25 cellular contexts compared by ENCODE assay signal in genomic region chr19:979318-979741, GRCh38. TPM values are rescaled to one million over a fixed set of nuclear protein-coding genes. Genes with fewer than 3 reads are reported as not detected.
DNase-seq lines count a peak whose midpoint lies in the region; ATAC-seq, FAIRE-seq and TF ChIP-seq lines count a peak whose summit lies in the region.
"Had no signal": no experiment of that assay in that cellular context is flagged by ENCODE, and none has a peak within 500 bp of the region (broad histone marks: within the 10 kb centered on the region; RNA-seq: fewer than 3 reads in every experiment).

No MANE protein-coding gene starts in this region.

- no peak for DNase-seq in GM23338 (ENCODE audit: low spot score)
- DNase-seq in H1 (ENCODE audit: low read depth in 1 of 2, low spot score in 2 of 2), result no peak
- DNase-seq in neuronal stem cell (ENCODE audit: low spot score), result no peak
- DNase-seq in T-helper 9 cell, result no peak
- DNase-seq: activated CD4-positive, CD25-positive, alpha-beta regulatory T cell; activated CD8-positive, alpha-beta T cell treated with anti-CD3 and anti-CD28 coated beads, Interleukin-2, amount 10 ng/mL, durations not matched to agents 7 days and 5 days; activated naive CD4-positive, alpha-beta T cell treated with Interleukin-2 at 50 U/mL for 16 hours; activated T-cell treated with anti-CD3 and anti-CD28 coated beads, Interleukin-2, amount 50 U/mL, for 24 hours; cerebellar nuclear complex; DND-41; effector memory CD4-positive, alpha-beta T cell; NCI-H1092 treated with DMSO at 0.1 percent for 48 hours; NCI-H2029 treated with DMSO at 0.1 percent for 48 hours; NCI-H446 treated with DMSO at 0.1 percent for 48 hours; NK-92 treated with Interleukin-12 subunit alpha and Interleukin-12 subunit beta, amount 100 ng/mL, for 24 hours; stimulated activated naive CD4-positive, alpha-beta T cell treated with Interleukin-2 at 50 U/mL for 16 hours; thyroid gland had no signal

- H3K9ac ChIP-seq in H1 (replicated peaks in 1 of 4; ENCODE audit: extremely low read depth in 1 of 4, low read depth in 3 of 4, low read length in 3 of 4), result no peak overlapping the region; a peak in 1 of 7 replicates
- peak overlapping the region; percentile 56 for H3K9ac ChIP-seq in neuronal stem cell (ENCODE audit: low read depth, low read length, poor library complexity)
- H3K9ac ChIP-seq: parathyroid adenoma had no signal

- no peak overlapping the region for H2BK20ac ChIP-seq in H1 (ENCODE audit: low read length)

- FAIRE-seq in H1 (lab: Jason Lieb, UNC), result no peak

- H2BK12ac ChIP-seq in H1 (ENCODE audit: low read depth, low read length), result no peak overlapping the region
- H2BK12ac ChIP-seq in neuronal stem cell (ENCODE audit: low read length), result peak overlapping the region; percentile 48

- H3K23me2 ChIP-seq in H1 (ENCODE audit: low read depth, low read length), result no peaks in the 10 kb centered on the region

- H3K56ac ChIP-seq in H1 (replicated peaks; ENCODE audit: insufficient read length, low read depth, low read length), result no peak overlapping the region

- H3K4me2 ChIP-seq in GM23338 (no peak overlapping the region), H1 (ENCODE audit: insufficient read depth in 1 of 2, low read depth in 2 of 2, low read length in 2 of 2) (no peak overlapping the region), neuronal stem cell (ENCODE audit: insufficient read depth, low read length, poor library complexity, severe bottlenecking) (no peak overlapping the region)

- no peak for TF ChIP-seq RAD21 in H1 (IDR thresholded peaks at IDR 0.05 in 1 of 2, conservative IDR thresholded peaks at IDR 0.05 in 1 of 2; ENCODE audit: low read depth in 2 of 2, low read length in 2 of 2)

- peaks cover 22% of the 10 kb centered on the region for H3F3A ChIP-seq in GM23338 (replicated peaks; ENCODE audit: low read depth)

- H4K91ac ChIP-seq in H1 (replicated peaks; ENCODE audit: insufficient read length, low read length), result peak overlapping the region; percentile 17
- H4K91ac ChIP-seq in neuronal stem cell (ENCODE audit: low read depth, low read length, poor library complexity), result no peak overlapping the region

- H2BK15ac ChIP-seq in H1 (ENCODE audit: low read length) (0 out of 2 replicates have a peak overlapping the region, but pooled peaks have one; percentile 61), neuronal stem cell (ENCODE audit: low read length) (no peak overlapping the region)

- peaks cover 13% of the 10 kb centered on the region; the same call in 2 of the 3 replicates for H3K4me1 Mint-ChIP-seq in GM23338

- H3K27ac ChIP-seq in GM23338 (ENCODE audit: low read depth), result no peak overlapping the region
- no peak overlapping the region; the same call in 1 of the 2 replicates for H3K27ac ChIP-seq in H1 (ENCODE audit: low read depth, low read length)
- H3K27ac ChIP-seq in neuronal stem cell (replicated peaks; ENCODE audit: low read length), result peak overlapping the region; percentile 67
- H3K27ac ChIP-seq: parathyroid adenoma, SK-N-MC, thyroid gland had no signal

- CTCF ChIA-PET in H1 (lab: Charles Lee; ENCODE audit: partially characterized antibody), result interaction anchor here (1.8 to 7.3 kb wide), 3 partner anchors 9 to 56 kb away, joined by 5 to 113 read pairs (median 62); no protein-coding TSS in a partner anchor

- H3K4ac ChIP-seq in H1 (replicated peaks; ENCODE audit: insufficient read length, low read depth, low read length) (peak overlapping the region; percentile 74), neuronal stem cell (ENCODE audit: low read length) (peak overlapping the region; percentile 8)

- peaks cover 10% of the 10 kb centered on the region; the same call in 1 of the 2 replicates for H3K4me1 ChIP-seq in GM23338 (ENCODE audit: insufficient read depth)
- peaks cover 0 to 14% (median 11%) of the 10 kb centered on the region in 4 experiments; a peak in 5 of 7 replicates for H3K4me1 ChIP-seq in H1 (replicated peaks in 1 of 4; ENCODE audit: control insufficient read depth in 3 of 4, insufficient read depth in 4 of 4, low read length in 3 of 4)
- H3K4me1 ChIP-seq in neuronal stem cell (ENCODE audit: control insufficient read depth in 2 of 2, insufficient read depth in 1 of 2, low read depth in 1 of 2, low read length in 2 of 2), result peaks cover 16 to 20% of the 10 kb centered on the region in 2 donors
- H3K4me1 ChIP-seq: parathyroid adenoma had no signal

- H3K79me2 ChIP-seq in GM23338 (replicated peaks; ENCODE audit: insufficient read depth) (no peaks in the 10 kb centered on the region), H1 (ENCODE audit: control insufficient read depth in 1 of 2, insufficient read depth in 2 of 2, low read length in 2 of 2) (no peaks in the 10 kb centered on the region)
- H3K79me2 ChIP-seq: parathyroid adenoma had no signal

- H3K9me3 ChIP-seq in H1 (ENCODE audit: insufficient read depth in 2 of 2, low read depth in 1 of 2, low read length in 1 of 2) (no peaks in the 10 kb centered on the region), neuronal stem cell (replicated peaks in 1 of 2; ENCODE audit: control insufficient read depth in 2 of 2, insufficient read depth in 1 of 2, low read depth in 1 of 2, low read length in 2 of 2) (no peaks in the 10 kb centered on the region)
- H3K9me3 ChIP-seq: thyroid gland had no signal

- H3K23ac ChIP-seq in H1 (ENCODE audit: insufficient read length) (no peak overlapping the region), neuronal stem cell (ENCODE audit: low read depth, low read length, poor library complexity) (peak overlapping the region; percentile 11)

- H3K27me3 ChIP-seq in GM23338 (ENCODE audit: insufficient read depth) (no peaks in the 10 kb centered on the region), H1 (replicated peaks in 1 of 4; ENCODE audit: control insufficient read depth in 3 of 4, extremely low read depth in 1 of 4, insufficient read depth in 3 of 4, low read length in 3 of 4) (no peaks in the 10 kb centered on the region), neuronal stem cell (ENCODE audit: control insufficient read depth in 3 of 3, insufficient read depth in 3 of 3, low read depth in 1 of 3, low read length in 3 of 3) (no peaks in the 10 kb centered on the region)
- H3K27me3 ChIP-seq: thyroid gland had no signal

- H3K14ac ChIP-seq in H1 (ENCODE audit: insufficient read length) (no peak overlapping the region), neuronal stem cell (ENCODE audit: low read length) (peak overlapping the region; percentile 56)

- no peak overlapping the region for H3K4me3 ChIP-seq in GM23338
- H3K4me3 ChIP-seq in H1 (ENCODE audit: extremely low read depth in 1 of 4, insufficient read depth in 2 of 4, low read depth in 3 of 4, low read length in 4 of 4), result no peak overlapping the region
- H3K4me3 ChIP-seq in neuronal stem cell (ENCODE audit: low read length in 2 of 2), result no peak overlapping the region
- H3K4me3 ChIP-seq: SK-N-MC, thyroid gland had no signal

- H2AK5ac ChIP-seq in H1 (ENCODE audit: low read depth, low read length), result no peak overlapping the region
- H2AK5ac ChIP-seq in neuronal stem cell (ENCODE audit: low read depth, low read length), result peak overlapping the region; percentile 72

- no peak for TF ChIP-seq CTCF in GM23338 (conservative IDR thresholded peaks at IDR 0.05; ENCODE audit: low read depth in 2 of 2)
- TF ChIP-seq CTCF in H1 (IDR thresholded peaks at IDR 0.05; ENCODE audit: control extremely low read depth in 1 of 3, insufficient read depth in 1 of 3, low read depth in 1 of 3, low read length in 3 of 3), result no peak

- peaks cover 22% of the 10 kb centered on the region for H3K27me3 Mint-ChIP-seq in GM23338 (ENCODE audit: insufficient read depth, low read depth, poor library complexity)
- H3K27me3 Mint-ChIP-seq: activated T-cell treated with anti-CD3 and anti-CD28 coated beads, Interleukin-2, amount 50 U/mL, for 24 hours had no signal

- H3K36me3 ChIP-seq in GM23338 (ENCODE audit: insufficient read depth), result no peaks in the 10 kb centered on the region
- H3K36me3 ChIP-seq in H1 (ENCODE audit: control insufficient read depth in 2 of 4, insufficient read depth in 4 of 4, low read length in 3 of 4), result no peaks in the 10 kb centered on the region; a peak in 1 of 8 replicates
- H3K36me3 ChIP-seq in neuronal stem cell (replicated peaks in 1 of 2; ENCODE audit: control insufficient read depth in 2 of 2, insufficient read depth in 2 of 2, low read length in 2 of 2), result peaks cover 0 to 3% of the 10 kb centered on the region in 2 donors
- H3K36me3 ChIP-seq: thyroid gland had no signal

- POLR2A ChIA-PET in H1 (lab: Charles Lee; ENCODE audit: partially characterized antibody), result interaction anchor here (1.0 to 1.9 kb wide), 4 partner anchors 9 to 47 kb away, joined by 3 to 6 read pairs (median 4); partner anchors contain the start of gene CNN2

- 0 out of 2 replicates have a peak overlapping the region, but pooled peaks have one; percentile 23 for H3K27ac Mint-ChIP-seq in GM23338
- H3K27ac Mint-ChIP-seq: activated CD8-positive, alpha-beta T cell treated with anti-CD3 and anti-CD28 coated beads, Interleukin-2, amount 10 ng/mL, durations not matched to agents 7 days and 5 days; activated T-cell treated with anti-CD3 and anti-CD28 coated beads, Interleukin-2, amount 50 U/mL, for 24 hours; T-helper 2 cell treated with Interferon-gamma antibody and Interleukin-4, amounts not matched to agents 5 μg/mL and 100 μg/mL, for 36 hours had no signal

- no peak overlapping the region for H2AFZ ChIP-seq in GM23338
- no peak overlapping the region for H2AFZ ChIP-seq in H1 (ENCODE audit: low read length)
- H2AFZ ChIP-seq in neuronal stem cell (ENCODE audit: low read length), result peak overlapping the region; percentile 45
- H2AFZ ChIP-seq: parathyroid adenoma had no signal

- H2BK5ac ChIP-seq in H1 (ENCODE audit: low read depth, low read length) (peak overlapping the region; percentile 60; the same call in 1 of the 2 replicates), neuronal stem cell (ENCODE audit: low read length) (no peak overlapping the region)

- H3K18ac ChIP-seq in H1 (ENCODE audit: extremely low read depth, low read length) (peak overlapping the region; percentile 60), neuronal stem cell (ENCODE audit: low read length) (peak overlapping the region; percentile 33)

- H4K8ac ChIP-seq in H1 (ENCODE audit: extremely low read depth, insufficient read depth, low read length) (no peak overlapping the region; the same call in 1 of the 2 replicates), neuronal stem cell (ENCODE audit: low read depth, low read length) (no peak overlapping the region)

- H3K79me1 ChIP-seq in H1 (ENCODE audit: low read depth, low read length), result no peaks in the 10 kb centered on the region
- peaks cover 3% of the 10 kb centered on the region for H3K79me1 ChIP-seq in neuronal stem cell (ENCODE audit: low read depth, low read length)

- ATAC-seq in GM23338, result no peak
- no peak for ATAC-seq in GM21390 (IDR thresholded peaks at IDR 0.05; ENCODE audit: unreplicated experiment)
- ATAC-seq: activated CD8-positive, alpha-beta T cell treated with anti-CD3 and anti-CD28 coated beads, Interleukin-2, amount 10 ng/mL, durations not matched to agents 7 days and 5 days; sciatic nerve had no signal

- WGBS in H1 (ENCODE audit: extremely low coverage in 1 of 2, insufficient coverage in 1 of 2, insufficient read length in 1 of 2, insufficient replicate concordance in 2 of 2, low coverage in 1 of 2, low lambda C conversion rate in 2 of 2, missing lambda C conversion rate in 1 of 2), 2 experiments, result 87% methylated on average over 17 of the region's 19 CpGs; no CpG with 5 or more reads in 1 of the 2 experiments
- WGBS in neuronal stem cell (ENCODE audit: extremely low coverage in 2 of 2, insufficient read length in 2 of 2, insufficient replicate concordance in 1 of 2), 2 donors, result no CpG with 5 or more reads among the region's 19 CpGs

- no peak for TF ChIP-seq EP300 in H1 (IDR thresholded peaks at IDR 0.05; ENCODE audit: borderline replicate concordance in 1 of 2, low read depth in 2 of 2, low read length in 2 of 2)

- TF ChIP-seq POLR2A in H1 (IDR thresholded peaks at IDR 0.05; ENCODE audit: control extremely low read depth in 1 of 2, low read depth in 2 of 2, low read length in 2 of 2), result no peak

- peak overlapping the region; percentile 73 for H4K5ac ChIP-seq in H1 (ENCODE audit: insufficient read length, low read depth, low read length)

- no peaks in the 10 kb centered on the region for H3K9me3 Mint-ChIP-seq in GM23338
- H3K9me3 Mint-ChIP-seq: activated T-cell treated with anti-CD3 and anti-CD28 coated beads, Interleukin-2, amount 50 U/mL, for 24 hours; T-helper 2 cell treated with Interferon-gamma antibody and Interleukin-4, amounts not matched to agents 5 μg/mL and 100 μg/mL, for 36 hours had no signal

- H2BK120ac ChIP-seq in H1 (replicated peaks; ENCODE audit: low read depth, low read length) (no peak overlapping the region), neuronal stem cell (ENCODE audit: low read depth, low read length) (peak overlapping the region; percentile 44)

- H3K9me2 ChIP-seq in GM23338 (ENCODE audit: insufficient read depth), result no peaks in the 10 kb centered on the region

- H4K20me1 ChIP-seq in GM23338 (replicated peaks; ENCODE audit: insufficient read depth) (no peaks in the 10 kb centered on the region), H1 (replicated peaks in 1 of 2; ENCODE audit: control insufficient read depth in 1 of 2, insufficient read depth in 2 of 2, low read length in 2 of 2) (no peaks in the 10 kb centered on the region)

- no peak overlapping the region for H3K4me3 Mint-ChIP-seq in GM23338
- H3K4me3 Mint-ChIP-seq: activated CD8-positive, alpha-beta T cell treated with anti-CD3 and anti-CD28 coated beads, Interleukin-2, amount 10 ng/mL, durations not matched to agents 7 days and 5 days; activated T-cell treated with anti-CD3 and anti-CD28 coated beads, Interleukin-2, amount 50 U/mL, for 24 hours; T-helper 2 cell treated with Interferon-gamma antibody and Interleukin-4, amounts not matched to agents 5 μg/mL and 100 μg/mL, for 36 hours had no signal

- H3K36me3 Mint-ChIP-seq in GM23338 (ENCODE audit: low read depth), result no peaks in the 10 kb centered on the region

RNA-seq across cellular contexts. Expression of gene WDR18, which starts 4.8 kb away (rescaled TPM):
- total RNA-seq in GM23338 (2014; rRNA removed; shearing (Covaris generic)), result 112 and 157 TPM in 2 replicates
- polyA plus RNA-seq in GM23338 (2016; fragmentation: Nextera tagmentation; extraction: Ambion mirVana) (155 and 156 TPM in 2 replicates), H1 (2011; rRNA removed) (177 and 264 TPM in 2 replicates)
- 87.7 and 90.1 TPM in 2 replicates for total RNA-seq in H1 (2021; fragmentation: NEBNext Ultra II Directional; extraction: Animal tissue kit (Norgen Biotek cat#: 25700))
- polyA plus RNA-seq in H1 (2011; cell fraction: cytosol; rRNA removed), result 143 TPM
- polyA plus RNA-seq in H1 (2011; cell fraction: nucleus; rRNA removed), result 218 TPM
- polyA plus RNA-seq in H1 (2012, experiment 1 of 2), result 107 to 120 TPM (median 118 TPM) in 4 replicates
- polyA plus RNA-seq in H1 (2012, experiment 2 of 2), result 195 TPM
- 52.1 TPM for polyA plus RNA-seq in H1 (2013, experiment 1 of 2)
- polyA plus RNA-seq in H1 (2013, experiment 2 of 2), result 49.3 TPM
- polyA minus RNA-seq in H1 (2011; rRNA and poly(A)+ RNA removed), result 46.1 and 53.0 TPM in 2 replicates
- 101 TPM for polyA minus RNA-seq in H1 (2011; cell fraction: cytosol; rRNA and poly(A)+ RNA removed)
- 65.5 TPM for polyA minus RNA-seq in H1 (2011; cell fraction: nucleus; rRNA and poly(A)+ RNA removed)
- 42.0 TPM for polyA plus RNA-seq in neuronal stem cell (2013, experiment 1 of 2)
- polyA plus RNA-seq in neuronal stem cell (2013, experiment 2 of 2), result 41.4 TPM

RNA-seq across cellular contexts. Expression of gene GRIN3B, which starts 20.9 kb away (rescaled TPM):
- 0.23 and 2.8 TPM in 2 replicates for total RNA-seq in GM23338 (2014; rRNA removed; shearing (Covaris generic))
- polyA plus RNA-seq in GM23338 (2016; fragmentation: Nextera tagmentation; extraction: Ambion mirVana), result 0.11 and 0.28 TPM in 2 replicates
- total RNA-seq in H1 (2021; fragmentation: NEBNext Ultra II Directional; extraction: Animal tissue kit (Norgen Biotek cat#: 25700)), result 0.45 and 0.63 TPM in 2 replicates
- polyA plus RNA-seq in H1 (2011; rRNA removed), result 1.0 and 2.0 TPM in 2 replicates
- 1.4 TPM for polyA plus RNA-seq in H1 (2011; cell fraction: cytosol; rRNA removed)
- 8.4 TPM for polyA plus RNA-seq in H1 (2011; cell fraction: nucleus; rRNA removed)
- polyA plus RNA-seq in H1 (2012, experiment 1 of 2), result 0.14 to 1.1 TPM (median 0.78 TPM) in 4 replicates
- 0.13 TPM for polyA plus RNA-seq in H1 (2012, experiment 2 of 2)
- polyA plus RNA-seq in H1 (2013, experiment 1 of 2), result 0.93 TPM
- polyA plus RNA-seq in H1 (2013, experiment 2 of 2), result 0.74 TPM
- 0.27 and 0.28 TPM in 2 replicates for polyA minus RNA-seq in H1 (2011; rRNA and poly(A)+ RNA removed)
- polyA minus RNA-seq in H1 (2011; cell fraction: cytosol; rRNA and poly(A)+ RNA removed), result 0.29 TPM
- polyA minus RNA-seq in H1 (2011; cell fraction: nucleus; rRNA and poly(A)+ RNA removed), result 1.1 TPM
- 4.2 TPM for polyA plus RNA-seq in neuronal stem cell (2013, experiment 1 of 2)
- polyA plus RNA-seq in neuronal stem cell (2013, experiment 2 of 2), result 3.9 TPM
- total RNA-seq: activated CD8-positive, alpha-beta T cell treated with anti-CD3 and anti-CD28 coated beads, Interleukin-2, amount 10 ng/mL, durations not matched to agents 7 days and 5 days; HT1080; lower leg skin; sciatic nerve had no signal

RNA-seq across cellular contexts. Expression of gene TMEM259, which starts 41.6 kb away (rescaled TPM):
- total RNA-seq in GM23338 (2014; rRNA removed; shearing (Covaris generic)), result 144 and 196 TPM in 2 replicates
- polyA plus RNA-seq in GM23338 (2016; fragmentation: Nextera tagmentation; extraction: Ambion mirVana), result 82.8 and 84.5 TPM in 2 replicates
- total RNA-seq in H1 (2021; fragmentation: NEBNext Ultra II Directional; extraction: Animal tissue kit (Norgen Biotek cat#: 25700)), result 140 and 142 TPM in 2 replicates
- 243 and 343 TPM in 2 replicates for polyA plus RNA-seq in H1 (2011; rRNA removed)
- 180 TPM for polyA plus RNA-seq in H1 (2011; cell fraction: cytosol; rRNA removed)
- 1,170 TPM for polyA plus RNA-seq in H1 (2011; cell fraction: nucleus; rRNA removed)
- polyA plus RNA-seq in H1 (2012, experiment 1 of 2), result 46.9 to 137 TPM (median 125 TPM) in 4 replicates
- polyA plus RNA-seq in H1 (2012, experiment 2 of 2), result 87.4 TPM
- 171 TPM for polyA plus RNA-seq in H1 (2013, experiment 1 of 2)
- 163 TPM for polyA plus RNA-seq in H1 (2013, experiment 2 of 2)
- polyA minus RNA-seq in H1 (2011; rRNA and poly(A)+ RNA removed), result 45.5 and 54.1 TPM in 2 replicates
- 55.7 TPM for polyA minus RNA-seq in H1 (2011; cell fraction: cytosol; rRNA and poly(A)+ RNA removed)
- 124 TPM for polyA minus RNA-seq in H1 (2011; cell fraction: nucleus; rRNA and poly(A)+ RNA removed)
- 113 TPM for polyA plus RNA-seq in neuronal stem cell (2013, experiment 1 of 2)
- polyA plus RNA-seq in neuronal stem cell (2013, experiment 2 of 2), result 111 TPM

RNA-seq across cellular contexts. Expression of gene RNU6-2, which starts 42.0 kb away (rescaled TPM):
- total RNA-seq in GM23338 (2014; rRNA removed; shearing (Covaris generic)), result not detected in 2 replicates
- polyA plus RNA-seq in GM23338 (2016; fragmentation: Nextera tagmentation; extraction: Ambion mirVana), result not detected in 2 replicates
- total RNA-seq in H1 (2021; fragmentation: NEBNext Ultra II Directional; extraction: Animal tissue kit (Norgen Biotek cat#: 25700)), result not detected in 2 replicates
- not detected in 2 replicates for polyA plus RNA-seq in H1 (2011; rRNA removed)
- polyA plus RNA-seq in H1 (2011; cell fraction: cytosol; rRNA removed), result not detected
- not detected for polyA plus RNA-seq in H1 (2011; cell fraction: nucleus; rRNA removed)
- polyA plus RNA-seq in H1 (2012, experiment 1 of 2), result not detected in 4 replicates
- polyA plus RNA-seq in H1 (2012, experiment 2 of 2), result not detected
- polyA plus RNA-seq in H1 (2013, experiment 1 of 2), result not detected
- not detected for polyA plus RNA-seq in H1 (2013, experiment 2 of 2)
- polyA minus RNA-seq in H1 (2011; rRNA and poly(A)+ RNA removed), result under 0.01 TPM in 1 of 2 replicates, not detected in the other
- polyA minus RNA-seq in H1 (2011; cell fraction: cytosol; rRNA and poly(A)+ RNA removed), result not detected
- polyA minus RNA-seq in H1 (2011; cell fraction: nucleus; rRNA and poly(A)+ RNA removed), result not detected
- polyA plus RNA-seq in neuronal stem cell (2013, experiment 1 of 2), result not detected
- polyA plus RNA-seq in neuronal stem cell (2013, experiment 2 of 2), result not detected
- total RNA-seq: activated CD8-positive, alpha-beta T cell treated with anti-CD3 and anti-CD28 coated beads, Interleukin-2, amount 10 ng/mL, durations not matched to agents 7 days and 5 days; HT1080; lower leg skin; RPMI7951; sciatic nerve; thyroid gland had no signal

RNA-seq across cellular contexts. Expression of gene CNN2, which starts 47.1 kb away (rescaled TPM):
- total RNA-seq in GM23338 (2014; rRNA removed; shearing (Covaris generic)), result 392 and 426 TPM in 2 replicates
- polyA plus RNA-seq in GM23338 (2016; fragmentation: Nextera tagmentation; extraction: Ambion mirVana) (314 and 330 TPM in 2 replicates), H1 (2011; rRNA removed) (189 and 349 TPM in 2 replicates)
- 522 and 551 TPM in 2 replicates for total RNA-seq in H1 (2021; fragmentation: NEBNext Ultra II Directional; extraction: Animal tissue kit (Norgen Biotek cat#: 25700))
- 238 TPM for polyA plus RNA-seq in H1 (2011; cell fraction: cytosol; rRNA removed)
- polyA plus RNA-seq in H1 (2011; cell fraction: nucleus; rRNA removed), result 235 TPM
- polyA plus RNA-seq in H1 (2012, experiment 1 of 2), result 294 to 464 TPM (median 423 TPM) in 4 replicates
- 443 TPM for polyA plus RNA-seq in H1 (2012, experiment 2 of 2)
- polyA plus RNA-seq in H1 (2013, experiment 1 of 2), result 346 TPM
- polyA plus RNA-seq in H1 (2013, experiment 2 of 2), result 345 TPM
- polyA minus RNA-seq in H1 (2011; rRNA and poly(A)+ RNA removed), result 314 and 396 TPM in 2 replicates
- polyA minus RNA-seq in H1 (2011; cell fraction: cytosol; rRNA and poly(A)+ RNA removed), result 453 TPM
- 127 TPM for polyA minus RNA-seq in H1 (2011; cell fraction: nucleus; rRNA and poly(A)+ RNA removed)
- 235 TPM for polyA plus RNA-seq in neuronal stem cell (2013, experiment 1 of 2)
- 243 TPM for polyA plus RNA-seq in neuronal stem cell (2013, experiment 2 of 2)
